In genomic region chr17:46872421-46872820, GRCh38 we compare ENCODE assay signal across 30 cellular contexts. TPM values are rescaled to one million over a fixed set of nuclear protein-coding genes. Genes with fewer than 3 reads are reported as not detected.
DNase-seq lines count a peak whose midpoint lies in the region; ATAC-seq, FAIRE-seq and TF ChIP-seq lines count a peak whose summit lies in the region.
"Had no signal": no experiment of that assay in that cellular context is flagged by ENCODE, and none has a peak within 500 bp of the region (broad histone marks: within the 10 kb centered on the region; RNA-seq: fewer than 3 reads in every experiment).

No MANE protein-coding gene starts in this region.

- H2BK15ac ChIP-seq in IMR-90 (ENCODE audit: low read depth, low read length): no peak overlapping the region

- H3K4me2 ChIP-seq in IMR-90 (ENCODE audit: low read depth, low read length): no peak overlapping the region
- H3K4me2 ChIP-seq: BLaER1 had no signal

- no peak overlapping the region for H2AK5ac ChIP-seq in IMR-90 (ENCODE audit: low read depth, low read length)

- POLR2A ChIA-PET in HEK293 (lab: Yijun Ruan, JAX): no interaction called here
- POLR2A ChIA-PET in IMR-90 (lab: Charles Lee; ENCODE audit: unreplicated experiment): no interaction called here

- H3K27ac Mint-ChIP-seq in osteocyte (ENCODE audit: unreplicated experiment): no peak overlapping the region
- H3K27ac Mint-ChIP-seq in stimulated activated naive CD8-positive, alpha-beta T cell treated with anti-CD3 and anti-CD28 coated beads, Interleukin-15, amount 100 ng/mL, for 72 hours: no peak overlapping the region
- H3K27ac Mint-ChIP-seq: CD4-positive, alpha-beta memory T cell; CD4-positive, CD25-positive, alpha-beta regulatory T cell; CD8-positive, alpha-beta memory T cell had no signal

- no peaks in the 10 kb centered on the region for H4K20me1 ChIP-seq in IMR-90 (ENCODE audit: insufficient read depth, low read length)
- H4K20me1 ChIP-seq: BLaER1 had no signal

- H4K8ac ChIP-seq in IMR-90 (ENCODE audit: low read depth in 2 of 2, low read length in 2 of 2): no peak overlapping the region

- H3K23ac ChIP-seq in IMR-90 (ENCODE audit: low read depth, low read length): no peak overlapping the region

- H3K9me3 Mint-ChIP-seq in osteocyte (ENCODE audit: unreplicated experiment): no peaks in the 10 kb centered on the region
- H3K9me3 Mint-ChIP-seq in stimulated activated naive CD8-positive, alpha-beta T cell treated with anti-CD3 and anti-CD28 coated beads, Interleukin-15, amount 100 ng/mL, for 72 hours: no peaks in the 10 kb centered on the region
- H3K9me3 Mint-ChIP-seq: CD14-positive monocyte; CD4-positive, alpha-beta memory T cell; CD4-positive, CD25-positive, alpha-beta regulatory T cell; CD8-positive, alpha-beta memory T cell had no signal

- no peaks in the 10 kb centered on the region for H3K9me3 ChIP-seq in HEK293 (ENCODE audit: control insufficient read depth, insufficient read depth, low read depth, low read length)
- H3K9me3 ChIP-seq in IMR-90 (ENCODE audit: control insufficient read depth, insufficient read depth, low read length): no peaks in the 10 kb centered on the region; the same call in 1 of the 2 replicates
- no peaks in the 10 kb centered on the region for H3K9me3 ChIP-seq in kidney (ENCODE audit: control insufficient read depth in 1 of 2, low read length in 2 of 2)
- H3K9me3 ChIP-seq in prostate gland: no peaks in the 10 kb centered on the region
- H3K9me3 ChIP-seq: BE2C, BLaER1 had no signal

- no peak overlapping the region for H3K4ac ChIP-seq in IMR-90 (ENCODE audit: low read depth, low read length)

- H3K9ac ChIP-seq in IMR-90 (ENCODE audit: low read depth, low read length) (no peak overlapping the region), kidney (ENCODE audit: low read length in 2 of 2) (no peak overlapping the region)
- H3K9ac ChIP-seq: BLaER1 had no signal

- no peak overlapping the region for H2BK5ac ChIP-seq in IMR-90 (ENCODE audit: low read depth, low read length, poor library complexity, severe bottlenecking)

- H2AK9ac ChIP-seq in IMR-90 (replicated peaks; ENCODE audit: low read depth, low read length, poor library complexity): peak overlapping the region; percentile 42

- H3K9me1 ChIP-seq in IMR-90 (ENCODE audit: insufficient read depth, low read length): no peaks in the 10 kb centered on the region

- H3K79me1 ChIP-seq in IMR-90 (ENCODE audit: low read depth in 1 of 2, low read length in 2 of 2): no peaks in the 10 kb centered on the region

- no peak overlapping the region for H3K56ac ChIP-seq in IMR-90 (ENCODE audit: extremely low read depth, insufficient read depth, low read length)

- no TSS peak for BruUV-seq in IMR-90 (replicated peaks; lab: Mats Ljungman, UMichigan)

- FAIRE-seq in kidney (lab: Jason Lieb, UNC): no peak
- FAIRE-seq: A204.1, GM12878, GM12892, GM18507 had no signal

- dilution Hi-C loops in IMR-90 (cut with HindIII; ENCODE audit: low sequenced_read_pairs, unreplicated experiment): no loop called here

- no peak for DNase-seq in IMR-90
- peak; percentile 49 for DNase-seq in kidney
- no peak for DNase-seq in osteocyte (ENCODE audit: extremely low spot score, unreplicated experiment)
- no peak for DNase-seq in prostate gland (ENCODE audit: low spot score)
- DNase-seq in stimulated activated naive CD8-positive, alpha-beta T cell treated with anti-CD3 and anti-CD28 coated beads, Interleukin-15, amount 100 ng/mL, for 72 hours: no peak
- DNase-seq: 8988T; ACHN; BE2C; C1 segment of cervical spinal cord; CD4-positive, alpha-beta memory T cell; CD4-positive, CD25-positive, alpha-beta regulatory T cell; CD8-positive, alpha-beta memory T cell; COR-L47; DMS 273 treated with DMSO at 0.1 percent for 48 hours; DMS153; DMS53; DMS79; DND-41; EL; GDM1 had no signal

- H3K4me3 Mint-ChIP-seq in osteocyte (ENCODE audit: unreplicated experiment): no peak overlapping the region
- no peak overlapping the region for H3K4me3 Mint-ChIP-seq in stimulated activated naive CD8-positive, alpha-beta T cell treated with anti-CD3 and anti-CD28 coated beads, Interleukin-15, amount 100 ng/mL, for 72 hours
- H3K4me3 Mint-ChIP-seq: CD14-positive monocyte; CD4-positive, alpha-beta memory T cell; CD4-positive, CD25-positive, alpha-beta regulatory T cell; CD8-positive, alpha-beta memory T cell had no signal

- H3K27me3 ChIP-seq in IMR-90 (ENCODE audit: control insufficient read depth, insufficient read depth, low read length) (peaks cover 20% of the 10 kb centered on the region), prostate gland (replicated peaks; ENCODE audit: insufficient read depth) (no peaks in the 10 kb centered on the region)
- H3K27me3 ChIP-seq: BE2C, BLaER1 had no signal

- H3K27me3 Mint-ChIP-seq in osteocyte (ENCODE audit: unreplicated experiment): no peaks in the 10 kb centered on the region
- H3K27me3 Mint-ChIP-seq in stimulated activated naive CD8-positive, alpha-beta T cell treated with anti-CD3 and anti-CD28 coated beads, Interleukin-15, amount 100 ng/mL, for 72 hours: no peaks in the 10 kb centered on the region

- no peak overlapping the region for H2AFZ ChIP-seq in IMR-90 (replicated peaks; ENCODE audit: low read length, poor library complexity)

- no peak overlapping the region for H2BK120ac ChIP-seq in IMR-90 (ENCODE audit: low read depth, low read length)

- intact Hi-C loops in IMR-90 (cut with micrococcal nuclease) (no loop called here), kidney (cut with DNase I) (no loop called here), prostate gland (cut with DNase I) (no loop called here)

- TF ChIP-seq CTCF in HEK293 (tag by site-specific recombination; IDR thresholded peaks at IDR 0.05) (no peak), IMR-90 (conservative IDR thresholded peaks at IDR 0.05; ENCODE audit: low read depth, low read length) (no peak), kidney (IDR thresholded peaks at IDR 0.05; ENCODE audit: borderline replicate concordance, extremely low read depth, insufficient read depth) (no peak), osteocyte (IDR thresholded peaks at IDR 0.05) (no peak), prostate gland (IDR thresholded peaks at IDR 0.05) (no peak)

- CTCF ChIA-PET in HEK293 (lab: Yijun Ruan, JAX) (no interaction called here), IMR-90 (lab: Yijun Ruan, JAX) (interaction anchor here (0.6 kb wide), 1 partner anchor 860 kb away, joined by 4 read pairs; no protein-coding TSS in a partner anchor)

- H3K4me3 ChIP-seq in HEK293 (ENCODE audit: low read depth, low read length): no peak overlapping the region
- no peak overlapping the region for H3K4me3 ChIP-seq in IMR-90 (ENCODE audit: insufficient read depth, low read depth, low read length)
- H3K4me3 ChIP-seq in kidney (ENCODE audit: low read length in 2 of 2): no peak overlapping the region
- H3K4me3 ChIP-seq in prostate gland: no peak overlapping the region
- H3K4me3 ChIP-seq: BLaER1, GM12878 had no signal

- no peak overlapping the region for H3K18ac ChIP-seq in IMR-90 (ENCODE audit: low read depth, low read length)

- H3K4me1 Mint-ChIP-seq in osteocyte (ENCODE audit: unreplicated experiment): no peaks in the 10 kb centered on the region
- peaks cover 7% of the 10 kb centered on the region for H3K4me1 Mint-ChIP-seq in stimulated activated naive CD8-positive, alpha-beta T cell treated with anti-CD3 and anti-CD28 coated beads, Interleukin-15, amount 100 ng/mL, for 72 hours
- H3K4me1 Mint-ChIP-seq: CD4-positive, alpha-beta memory T cell; CD4-positive, CD25-positive, alpha-beta regulatory T cell; CD8-positive, alpha-beta memory T cell had no signal

- no peak overlapping the region for H4K91ac ChIP-seq in IMR-90 (ENCODE audit: insufficient read depth, low read depth, low read length)

- in situ Hi-C loops in IMR-90 (cut with MboI; ENCODE audit: low sequenced_read_pairs): loop anchor here (25.0 kb wide), 1 partner anchor 140 kb away; no protein-coding TSS in a partner anchor

- H3K36me3 ChIP-seq in HEK293 (ENCODE audit: control insufficient read depth in 2 of 2, insufficient read depth in 1 of 2, low read length in 2 of 2) (no peaks in the 10 kb centered on the region), IMR-90 (ENCODE audit: control insufficient read depth, insufficient read depth, low read length) (no peaks in the 10 kb centered on the region), kidney (ENCODE audit: control insufficient read depth in 1 of 2, insufficient read depth in 2 of 2, low read length in 2 of 2) (no peaks in the 10 kb centered on the region), prostate gland (no peaks in the 10 kb centered on the region)
- H3K36me3 ChIP-seq: BE2C, BLaER1 had no signal

- no peak overlapping the region for H4K5ac ChIP-seq in IMR-90 (ENCODE audit: low read depth, low read length)

- WGBS in IMR-90 (ENCODE audit: extremely low coverage in 2 of 2, insufficient read length in 1 of 2), 2 experiments: 89% methylated on average over 3 of the region's 16 CpGs; no CpG with 5 or more reads in 1 of the 2 experiments
- 84% methylated on average over 16 of the region's 16 CpGs for WGBS in prostate gland

- H3K4me1 ChIP-seq in HEK293 (ENCODE audit: control insufficient read depth, insufficient read depth, low read length) (0 out of 2 replicates have a peak, but pooled peaks cover 3% of the 10 kb centered on the region), IMR-90 (ENCODE audit: control insufficient read depth, insufficient read depth, low read length) (no peaks in the 10 kb centered on the region), kidney (ENCODE audit: control insufficient read depth in 1 of 2, insufficient read depth in 1 of 2, low read depth in 1 of 2, low read length in 2 of 2) (peaks cover 0 to 10% of the 10 kb centered on the region in 2 donors), prostate gland (replicated peaks) (no peaks in the 10 kb centered on the region)

- H2BK20ac ChIP-seq in IMR-90 (ENCODE audit: low read depth, low read length): no peak overlapping the region

- no peaks in the 10 kb centered on the region for H3K36me3 Mint-ChIP-seq in osteocyte (ENCODE audit: unreplicated experiment)
- H3K36me3 Mint-ChIP-seq: CD14-positive monocyte; CD4-positive, alpha-beta memory T cell; CD4-positive, CD25-positive, alpha-beta regulatory T cell; CD8-positive, alpha-beta memory T cell had no signal

- no peak for ATAC-seq in IMR-90 (ENCODE audit: low read depth)
- ATAC-seq in stimulated activated naive CD8-positive, alpha-beta T cell treated with anti-CD3 and anti-CD28 coated beads, Interleukin-15, amount 100 ng/mL, for 72 hours: no peak
- ATAC-seq: GM12878 had no signal

- no peak overlapping the region for H3K14ac ChIP-seq in IMR-90 (replicated peaks; ENCODE audit: low read depth, low read length)

- TF ChIP-seq RAD21 in IMR-90 (IDR thresholded peaks at IDR 0.05; ENCODE audit: low read length): no peak

- TF ChIP-seq POLR2A in IMR-90 (IDR thresholded peaks at IDR 0.05; ENCODE audit: low read depth, low read length): no peak
- no peak for TF ChIP-seq POLR2A in prostate gland (IDR thresholded peaks at IDR 0.05)

- H3K27ac ChIP-seq in HEK293 (ENCODE audit: extremely low read depth, low read depth, low read length): no peak overlapping the region
- no peak overlapping the region for H3K27ac ChIP-seq in IMR-90 (ENCODE audit: insufficient read depth, low read length)
- H3K27ac ChIP-seq in kidney (ENCODE audit: low read depth in 2 of 2, low read length in 2 of 2): no peak overlapping the region
- H3K27ac ChIP-seq in prostate gland: no peak overlapping the region
- H3K27ac ChIP-seq: BLaER1 had no signal

RNA-seq across cellular contexts. Expression of gene WNT9B, which starts 21.0 kb away (rescaled TPM):
- total RNA-seq in IMR-90 (2012; rRNA removed): not detected in 2 replicates
- polyA plus RNA-seq in IMR-90 (2012; rRNA removed): not detected in 2 replicates
- polyA plus RNA-seq in IMR-90 (2012; cell fraction: cytosol; rRNA removed): not detected in 2 replicates
- not detected in 2 replicates for polyA plus RNA-seq in IMR-90 (2012; cell fraction: nucleus; rRNA removed; ENCODE audit: low replicate concordance)
- 5.3 TPM for total RNA-seq in kidney
- polyA plus RNA-seq in kidney (ENCODE audit: insufficient read depth, low read depth, low replicate concordance): 1.9 TPM
- total RNA-seq in osteocyte: not detected in 2 replicates
- 1 to 10 TPM in 1 of 2 donors, under 1 TPM in 1; 0.85 to 1.5 TPM for total RNA-seq in prostate gland
- total RNA-seq: A673; CD4-positive, alpha-beta memory T cell; CD4-positive, CD25-positive, alpha-beta regulatory T cell; CD8-positive, alpha-beta memory T cell; G401; GM12878 had no signal
- polyA plus RNA-seq: AG04450; CD4-positive, alpha-beta memory T cell; CD4-positive, CD25-positive, alpha-beta regulatory T cell; CD8-positive, alpha-beta memory T cell; GM12878 had no signal

RNA-seq across cellular contexts. Expression of gene GOSR2, which starts 50.5 kb away (rescaled TPM):
- total RNA-seq in IMR-90 (2012; rRNA removed) (65.8 and 75.6 TPM in 2 replicates), kidney (68.2 TPM), osteocyte (58.0 and 63.7 TPM in 2 replicates), prostate gland (10 to 100 TPM; 40.0 to 61.4 TPM)
- polyA plus RNA-seq in IMR-90 (2012; rRNA removed) (59.5 and 63.4 TPM in 2 replicates), kidney (ENCODE audit: insufficient read depth, low read depth, low replicate concordance) (61.4 TPM)
- polyA plus RNA-seq in IMR-90 (2012; cell fraction: cytosol; rRNA removed): 33.4 and 53.7 TPM in 2 replicates
- 37.6 and 83.5 TPM in 2 replicates for polyA plus RNA-seq in IMR-90 (2012; cell fraction: nucleus; rRNA removed; ENCODE audit: low replicate concordance)

RNA-seq across cellular contexts. Expression of gene WNT3, which starts 53.9 kb away (rescaled TPM):
- total RNA-seq in IMR-90 (2012; rRNA removed): 0.56 and 0.72 TPM in 2 replicates
- 0.99 and 1.0 TPM in 2 replicates for polyA plus RNA-seq in IMR-90 (2012; rRNA removed)
- 0.58 and 0.71 TPM in 2 replicates for polyA plus RNA-seq in IMR-90 (2012; cell fraction: cytosol; rRNA removed)
- 3.1 and 4.9 TPM in 2 replicates for polyA plus RNA-seq in IMR-90 (2012; cell fraction: nucleus; rRNA removed; ENCODE audit: low replicate concordance)
- total RNA-seq in kidney: 0.38 TPM
- polyA plus RNA-seq in kidney (ENCODE audit: insufficient read depth, low read depth, low replicate concordance): 1.3 TPM
- total RNA-seq in osteocyte: 2.0 and 2.4 TPM in 2 replicates
- total RNA-seq in prostate gland: 1 to 10 TPM; 2.0 to 7.7 TPM
- total RNA-seq: CD4-positive, alpha-beta memory T cell; CD4-positive, CD25-positive, alpha-beta regulatory T cell; CD8-positive, alpha-beta memory T cell; G401; GM12878 had no signal
- polyA plus RNA-seq: CD14-positive monocyte; CD4-positive, alpha-beta memory T cell; CD4-positive, CD25-positive, alpha-beta regulatory T cell; CD8-positive, alpha-beta memory T cell had no signal
